30 cellular contexts compared by ENCODE assay signal in genomic region chr7:151776876-151777510, GRCh38.
"Had no signal": no experiment of that assay in that cellular context is flagged by ENCODE, and none has a peak within 500 bp of the region (broad histone marks: within the 10 kb centered on the region; RNA-seq: fewer than 3 reads in every experiment).

No MANE protein-coding gene starts in this region.

- H3K9me3 Mint-ChIP-seq: activated CD4-positive, alpha-beta memory T cell treated with anti-CD3 and anti-CD28 coated beads, Interleukin-2, amount 10 ng/mL, durations not matched to agents 7 days and 5 days; activated CD4-positive, alpha-beta T cell treated with anti-CD3 and anti-CD28 coated beads, Interleukin-2, amount 10 ng/mL, durations not matched to agents 7 days and 5 days; activated T-cell treated with anti-CD3 and anti-CD28 coated beads, Interleukin-2, amount 50 U/mL, for 72 hours; immature natural killer cell; naive thymus-derived CD8-positive, alpha-beta T cell had no signal

- ATAC-seq: activated T-cell treated with anti-CD3 and anti-CD28 coated beads, Interleukin-2, amount 50 U/mL, for 72 hours; body of pancreas; foreskin keratinocyte; left lobe of liver; lower lobe of right lung; naive thymus-derived CD8-positive, alpha-beta T cell had no signal

- H3K36me3 ChIP-seq: right atrium auricular region, uterus had no signal

- H3K4me1 Mint-ChIP-seq: activated CD4-positive, alpha-beta memory T cell treated with anti-CD3 and anti-CD28 coated beads, Interleukin-2, amount 10 ng/mL, durations not matched to agents 7 days and 5 days; endodermal cell; immature natural killer cell; neural crest cell had no signal

- H3K27ac ChIP-seq: body of pancreas, esophagus muscularis mucosa, foreskin keratinocyte, heart left ventricle, lower lobe of right lung, parathyroid adenoma, right atrium auricular region, testis, uterus had no signal

- H3K27me3 ChIP-seq: body of pancreas, esophagus muscularis mucosa, heart left ventricle, right atrium auricular region, testis, uterus had no signal

- DNase-seq: activated CD4-positive, alpha-beta memory T cell treated with anti-CD3 and anti-CD28 coated beads, Interleukin-2, amount 10 ng/mL, durations not matched to agents 7 days and 5 days; activated CD4-positive, alpha-beta T cell treated with anti-CD3 and anti-CD28 coated beads for 1 hour; activated CD4-positive, alpha-beta T cell treated with anti-CD3 and anti-CD28 coated beads, Interleukin-2, amount 10 ng/mL, durations not matched to agents 7 days and 5 days; activated naive CD4-positive, alpha-beta T cell treated with Interleukin-2 at 50 U/mL for 16 hours; activated T-cell treated with anti-CD3 and anti-CD28 coated beads, Interleukin-2, amount 50 U/mL, for 72 hours; anterior cingulate cortex; body of pancreas; endodermal cell; foreskin keratinocyte; hypothalamus; immature natural killer cell; kidney; lower lobe of right lung; mesenchymal stem cell; naive thymus-derived CD8-positive, alpha-beta T cell; occipital lobe; stimulated activated CD4-positive, alpha-beta T cell treated with anti-CD3 and anti-CD28 coated beads, Interleukin-15, amount 100 ng/mL, for 24 hours; stimulated activated CD4-positive, alpha-beta T cell treated with anti-CD3 and anti-CD28 coated beads, Interleukin-2, amount 100 ng/mL, for 24 hours; stimulated activated naive CD4-positive, alpha-beta T cell treated with Interleukin-2 at 50 U/mL for 16 hours; T-helper 2 cell; testis; uterus had no signal

- H3K4me2 ChIP-seq: smooth muscle cell had no signal

- H3K9me3 ChIP-seq: body of pancreas, esophagus muscularis mucosa, heart left ventricle, lower lobe of right lung, right atrium auricular region, testis, uterus had no signal

- H3K9ac ChIP-seq: parathyroid adenoma had no signal

- H3K4me3 Mint-ChIP-seq: activated CD4-positive, alpha-beta memory T cell treated with anti-CD3 and anti-CD28 coated beads, Interleukin-2, amount 10 ng/mL, durations not matched to agents 7 days and 5 days; activated CD4-positive, alpha-beta T cell treated with anti-CD3 and anti-CD28 coated beads, Interleukin-2, amount 10 ng/mL, durations not matched to agents 7 days and 5 days; activated naive CD8-positive, alpha-beta T cell; activated T-cell treated with anti-CD3 and anti-CD28 coated beads, Interleukin-2, amount 50 U/mL, for 72 hours; endodermal cell; immature natural killer cell; naive thymus-derived CD8-positive, alpha-beta T cell; neural crest cell had no signal

- H3K4me1 ChIP-seq: body of pancreas, foreskin keratinocyte, heart left ventricle, lower lobe of right lung, parathyroid adenoma, right atrium auricular region, testis, uterus had no signal

- H3K4me3 ChIP-seq: body of pancreas, esophagus muscularis mucosa, heart left ventricle, lower lobe of right lung, right atrium auricular region, smooth muscle cell, testis, uterus had no signal

- H3K27me3 Mint-ChIP-seq: activated CD4-positive, alpha-beta memory T cell treated with anti-CD3 and anti-CD28 coated beads, Interleukin-2, amount 10 ng/mL, durations not matched to agents 7 days and 5 days; activated CD4-positive, alpha-beta T cell treated with anti-CD3 and anti-CD28 coated beads, Interleukin-2, amount 10 ng/mL, durations not matched to agents 7 days and 5 days; activated naive CD8-positive, alpha-beta T cell; naive thymus-derived CD8-positive, alpha-beta T cell had no signal

- H3K27ac Mint-ChIP-seq: activated CD4-positive, alpha-beta memory T cell treated with anti-CD3 and anti-CD28 coated beads, Interleukin-2, amount 10 ng/mL, durations not matched to agents 7 days and 5 days; activated CD4-positive, alpha-beta T cell treated with anti-CD3 and anti-CD28 coated beads, Interleukin-2, amount 10 ng/mL, durations not matched to agents 7 days and 5 days; activated naive CD8-positive, alpha-beta T cell; activated T-cell treated with anti-CD3 and anti-CD28 coated beads, Interleukin-2, amount 50 U/mL, for 72 hours; endodermal cell had no signal
